ENCODE assay signal across 8 cellular contexts in genomic region chr20:32652739-32653526, GRCh38. TPM values are rescaled to one million over a fixed set of nuclear protein-coding genes. Genes with fewer than 3 reads are reported as not detected.
DNase-seq lines count a peak whose midpoint lies in the region; ATAC-seq, FAIRE-seq and TF ChIP-seq lines count a peak whose summit lies in the region.

No MANE protein-coding gene starts in this region.

- peak overlapping the region; percentile 45 for H3K4me2 ChIP-seq in A549

- H3K4me3 ChIP-seq in A549 (no peak overlapping the region), LNCaP clone FGC (ENCODE audit: low read depth, low read length) (no peak overlapping the region), SJCRH30 (no peak overlapping the region), fibroblast of villous mesenchyme (ENCODE audit: low read depth, low read length) (no peak overlapping the region), suprapubic skin (no peak overlapping the region)

- H3K9me3 ChIP-seq in A549 (no peaks in the 10 kb centered on the region), SJCRH30 (replicated peaks) (no peaks in the 10 kb centered on the region), suprapubic skin (no peaks in the 10 kb centered on the region)

- H3K36me3 ChIP-seq in SJCRH30 = no peaks in the 10 kb centered on the region
- no peaks in the 10 kb centered on the region for H3K36me3 ChIP-seq in suprapubic skin

- peak; percentile 94 for TF ChIP-seq CTCF in A549 (IDR thresholded peaks at IDR 0.05)
- TF ChIP-seq CTCF in LNCaP clone FGC (IDR thresholded peaks at IDR 0.05; ENCODE audit: control insufficient read depth, extremely low read depth, insufficient read depth) = peak; percentile 99
- peak; percentile 99 for TF ChIP-seq CTCF in fibroblast of villous mesenchyme (IDR thresholded peaks at IDR 0.05; ENCODE audit: insufficient read depth, low read depth, low read length)
- peak; percentile 78 to 93 for TF ChIP-seq CTCF in suprapubic skin (IDR thresholded peaks at IDR 0.05)

- POLR2A ChIA-PET in A549 (lab: Yijun Ruan, JAX) = interaction anchor here (0.7 to 1.0 kb wide), 2 partner anchors 53 to 129 kb away, joined by 3 to 5 read pairs; no protein-coding TSS in a partner anchor

- H3K4me1 ChIP-seq in A549 = no peaks in the 10 kb centered on the region
- no peaks in the 10 kb centered on the region for H3K4me1 ChIP-seq in SJCRH30
- no peaks in the 10 kb centered on the region for H3K4me1 ChIP-seq in suprapubic skin

- DNase-seq in A549 (ENCODE audit: low read depth in 1 of 2, low spot score in 1 of 2) (peak; percentile 76 to 85), LNCaP clone FGC (ENCODE audit: low read depth) (no peak), SJCRH30 (peak; percentile 81 to 92), fibroblast of villous mesenchyme (ENCODE audit: low read depth) (peak; percentile 81), nucleus accumbens (lab: John Stamatoyannopoulos, UW) (peak in 54 of 56 donors; percentile 14 to 91 (median 72)), suprapubic skin (ENCODE audit: low spot score in 2 of 2) (peak in 1 of 2 donors; percentile 80)
- peak; percentile 80 for DNase-seq in activated effector memory CD4-positive, alpha-beta T cell treated with Interleukin-2 at 50 U/mL for 16 hours

- CTCF ChIA-PET in A549 (lab: Yijun Ruan, JAX) = interaction anchor here (0.5 to 30.0 kb wide), 60 partner anchors 8 to 930 kb away, joined by 3 to 670 read pairs (median 4); partner anchors contain the start of gene C20orf203

- TF ChIP-seq POLR2A in A549 (IDR thresholded peaks at IDR 0.05; ENCODE audit: low read length) (no peak), GM18505 (IDR thresholded peaks at IDR 0.05; ENCODE audit: borderline replicate concordance, extremely low read depth, insufficient read depth, insufficient read length) (no peak), suprapubic skin (IDR thresholded peaks at IDR 0.05) (no peak)

- peak; percentile 99 to 100 for TF ChIP-seq RAD21 in A549 (conservative IDR thresholded peaks at IDR 0.05 in 1 of 2, IDR thresholded peaks at IDR 0.05 in 1 of 2)

- peak overlapping the region in 1 of 2 experiments; percentile 49; a peak in 1 of 6 replicates for H3K27ac ChIP-seq in A549
- no peak overlapping the region for H3K27ac ChIP-seq in SJCRH30
- H3K27ac ChIP-seq in suprapubic skin = no peak overlapping the region

- no peak for TF ChIP-seq EP300 in A549 (IDR thresholded peaks at IDR 0.05)
- no peak for TF ChIP-seq EP300 in suprapubic skin (IDR thresholded peaks at IDR 0.05)

- H3K27me3 ChIP-seq in SJCRH30 (peaks cover 11% of the 10 kb centered on the region), suprapubic skin (no peaks in the 10 kb centered on the region)

- no peak for FAIRE-seq in A549 (lab: Jason Lieb, UNC)

- ATAC-seq in A549 (peak; percentile 96 to 98), GM18505 (IDR thresholded peaks at IDR 0.05; ENCODE audit: unreplicated experiment) (peak; percentile 66)

- 6% methylated on average over 3 of the region's 8 CpGs for WGBS in A549 (ENCODE audit: missing lambda C conversion rate)
- 3% methylated on average over 6 of the region's 8 CpGs for WGBS in suprapubic skin

TF ChIP-seq in A549, 52 proteins besides CTCF, POLR2A, EP300 and RAD21:
- TF ChIP-seq HEYL (CRISPR knock-in tag; IDR thresholded peaks at IDR 0.05) (no peak), SMC3 (IDR thresholded peaks at IDR 0.05) (peak; percentile 99)
TF ChIP-seq in A549: peak in this region for 1.

RNA-seq across cellular contexts. Expression of gene C20orf203, which starts 20.8 kb away (rescaled TPM):
- polyA plus RNA-seq in A549 (2011; rRNA removed) (0.01 TPM in 1 of 2 replicates, not detected in the other), A549 (2017; fragmentation: RNase III; extraction: RNeasy Plus Mini Kit Qiagen cat#74134 plus additional on column Dnase treatment) (not detected in 3 replicates)
- polyA plus RNA-seq in A549 (2012; cell fraction: cytosol; rRNA removed) = not detected in 2 replicates
- polyA plus RNA-seq in A549 (2012; cell fraction: nucleus; rRNA removed) = 0.02 TPM in 1 of 2 replicates, not detected in the other
- 0.05 and 0.08 TPM in 2 replicates for polyA minus RNA-seq in A549 (2011; rRNA and poly(A)+ RNA removed)
- total RNA-seq in SJCRH30 (2014; rRNA removed; shearing (Covaris generic)) = not detected in 2 replicates
- total RNA-seq in fibroblast of villous mesenchyme (not detected in 2 replicates), suprapubic skin (under 1 TPM in 2 of 4 donors, not detected in 2; 0.15 to 0.97 TPM)
